13 cellular contexts compared by ENCODE assay signal in genomic region chr20:45104786-45105185, GRCh38. TPM values are rescaled to one million over a fixed set of nuclear protein-coding genes. Genes with fewer than 3 reads are reported as not detected.
A peak's percentile ranks its signal among the peaks of the same experiment; 100 is the strongest.
DNase-seq lines count a peak whose midpoint lies in the region; ATAC-seq and TF ChIP-seq lines count a peak whose summit lies in the region.
"Had no signal": no experiment of that assay in that cellular context is flagged by ENCODE, and none has a peak within 500 bp of the region (broad histone marks: within the 10 kb centered on the region; RNA-seq: fewer than 3 reads in every experiment).

No MANE protein-coding gene starts in this region.

- no peak overlapping the region for H3K4me3 ChIP-seq in fibroblast of mammary gland (ENCODE audit: control insufficient read depth, low read depth, low read length)
- no peak overlapping the region for H3K4me3 ChIP-seq in skeletal muscle satellite cell (ENCODE audit: low read length)
- H3K4me3 ChIP-seq: vagina had no signal

- H3K9me3 ChIP-seq in skeletal muscle satellite cell (replicated peaks; ENCODE audit: low read length) = no peaks in the 10 kb centered on the region
- H3K9me3 ChIP-seq: vagina had no signal

- H3K36me3 ChIP-seq in skeletal muscle satellite cell (ENCODE audit: insufficient read depth, low read length) = no peaks in the 10 kb centered on the region
- H3K36me3 ChIP-seq: vagina had no signal

- H3K4me2 ChIP-seq in skeletal muscle satellite cell (ENCODE audit: low read length) = peak overlapping the region; percentile 29

- DNase-seq in HK-2 (ENCODE audit: unreplicated experiment) = peak; percentile 84
- DNase-seq in SIG-M5 treated with dmso at 0.1 percent for 504 hours (lab: John Stamatoyannopoulos, UW; ENCODE audit: unreplicated experiment) = peak; percentile 33
- DNase-seq in fibroblast of mammary gland (ENCODE audit: low read depth) = peak; percentile 79
- no peak for DNase-seq in dedifferentiated amniotic fluid mesenchymal stem cell (ENCODE audit: extremely low spot score)
- DNase-seq in AG08396 (ENCODE audit: low spot score) = no peak
- DNase-seq: activated CD4-positive, alpha-beta T cell treated with anti-CD3 and anti-CD28 coated beads for 1 hour; activated gamma-delta T cell; NCI-H1105 had no signal

- no peak for ATAC-seq in GM19328 (IDR thresholded peaks at IDR 0.05; ENCODE audit: unreplicated experiment)

- H3K27me3 ChIP-seq in skeletal muscle satellite cell (ENCODE audit: control insufficient read depth, insufficient read depth, low read length) = peaks cover 7% of the 10 kb centered on the region
- H3K27me3 ChIP-seq: vagina had no signal

- no peak overlapping the region for H3K9ac ChIP-seq in skeletal muscle satellite cell (ENCODE audit: low read depth, low read length)

- TF ChIP-seq CTCF in fibroblast of mammary gland (conservative IDR thresholded peaks at IDR 0.05; ENCODE audit: control insufficient read depth, insufficient read depth, low read depth, low read length) = no peak

- peaks cover 9% of the 10 kb centered on the region for H3K4me1 ChIP-seq in skeletal muscle satellite cell (ENCODE audit: control insufficient read depth, insufficient read depth, low read length)

RNA-seq across cellular contexts. Expression of gene KCNS1, which starts 3.9 kb away (rescaled TPM):
- total RNA-seq in skeletal muscle satellite cell (2012; rRNA removed) = under 0.01 and 0.22 TPM in 2 replicates
- total RNA-seq: vagina had no signal

RNA-seq across cellular contexts. Expression of gene WFDC5, which starts 10.2 kb away (rescaled TPM):
- not detected in 2 replicates for total RNA-seq in skeletal muscle satellite cell (2012; rRNA removed)
- total RNA-seq: dermis microvascular lymphatic vessel endothelial cell, progenitor cell of endocrine pancreas had no signal

RNA-seq across cellular contexts. Expression of gene WFDC12, which starts 19.5 kb away (rescaled TPM):
- total RNA-seq in skeletal muscle satellite cell (2012; rRNA removed) = not detected in 2 replicates
- total RNA-seq: dermis microvascular lymphatic vessel endothelial cell, progenitor cell of endocrine pancreas had no signal

Comparison
In these comparisons a context has a peak if more than half of its experiments do, and no peak if none do; other contexts are left out.
1. DNase-seq: peak in HK-2 (single experiment), SIG-M5 treated with dmso at 0.1 percent for 504 hours (single experiment) and fibroblast of mammary gland (single experiment); none in dedifferentiated amniotic fluid mesenchymal stem cell (single experiment) and AG08396 (single experiment).